1 cellular context compared by ENCODE assay signal in the genomic region with DNA sequence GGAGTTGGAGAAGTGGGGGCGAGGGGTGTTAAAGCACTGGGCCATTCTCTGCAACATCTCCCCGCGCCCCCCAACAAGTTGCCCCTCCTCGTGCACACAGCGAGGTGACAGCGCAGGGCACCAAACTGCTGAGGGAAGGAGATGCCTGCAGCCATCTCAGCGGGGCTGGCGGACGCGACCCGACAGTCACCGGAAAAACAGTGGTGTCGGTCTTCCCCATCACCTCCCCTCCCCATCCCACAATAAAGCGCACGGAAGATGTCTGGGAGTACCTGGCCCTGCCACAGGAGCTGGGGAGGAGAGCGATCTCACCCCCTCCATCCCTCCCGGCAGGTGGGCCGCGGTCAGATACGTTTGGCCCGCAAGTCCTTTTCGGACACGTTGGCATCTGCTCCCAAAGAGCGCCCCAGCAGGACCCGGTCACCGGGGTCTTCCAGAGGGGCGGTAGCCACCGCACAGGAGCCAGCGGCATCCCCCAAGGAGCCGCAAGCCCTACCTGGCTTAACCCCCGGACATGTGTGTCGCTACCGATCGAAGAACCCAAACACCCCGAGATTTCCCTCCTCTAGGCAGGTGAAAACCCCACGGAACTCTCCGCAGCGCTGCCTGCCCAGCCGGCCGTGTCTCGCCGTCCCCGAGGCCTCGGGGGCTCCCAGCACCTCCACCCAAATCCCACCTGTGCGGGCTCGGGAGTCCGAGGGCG.
TF ChIP-seq lines count a peak whose summit lies in the region.

No MANE protein-coding gene starts in this region.

TF ChIP-seq in GM23338, 12 proteins besides CTCF, POLR2A, EP300 and RAD21 (continued from another document):
- TF ChIP-seq, protein P1, sequence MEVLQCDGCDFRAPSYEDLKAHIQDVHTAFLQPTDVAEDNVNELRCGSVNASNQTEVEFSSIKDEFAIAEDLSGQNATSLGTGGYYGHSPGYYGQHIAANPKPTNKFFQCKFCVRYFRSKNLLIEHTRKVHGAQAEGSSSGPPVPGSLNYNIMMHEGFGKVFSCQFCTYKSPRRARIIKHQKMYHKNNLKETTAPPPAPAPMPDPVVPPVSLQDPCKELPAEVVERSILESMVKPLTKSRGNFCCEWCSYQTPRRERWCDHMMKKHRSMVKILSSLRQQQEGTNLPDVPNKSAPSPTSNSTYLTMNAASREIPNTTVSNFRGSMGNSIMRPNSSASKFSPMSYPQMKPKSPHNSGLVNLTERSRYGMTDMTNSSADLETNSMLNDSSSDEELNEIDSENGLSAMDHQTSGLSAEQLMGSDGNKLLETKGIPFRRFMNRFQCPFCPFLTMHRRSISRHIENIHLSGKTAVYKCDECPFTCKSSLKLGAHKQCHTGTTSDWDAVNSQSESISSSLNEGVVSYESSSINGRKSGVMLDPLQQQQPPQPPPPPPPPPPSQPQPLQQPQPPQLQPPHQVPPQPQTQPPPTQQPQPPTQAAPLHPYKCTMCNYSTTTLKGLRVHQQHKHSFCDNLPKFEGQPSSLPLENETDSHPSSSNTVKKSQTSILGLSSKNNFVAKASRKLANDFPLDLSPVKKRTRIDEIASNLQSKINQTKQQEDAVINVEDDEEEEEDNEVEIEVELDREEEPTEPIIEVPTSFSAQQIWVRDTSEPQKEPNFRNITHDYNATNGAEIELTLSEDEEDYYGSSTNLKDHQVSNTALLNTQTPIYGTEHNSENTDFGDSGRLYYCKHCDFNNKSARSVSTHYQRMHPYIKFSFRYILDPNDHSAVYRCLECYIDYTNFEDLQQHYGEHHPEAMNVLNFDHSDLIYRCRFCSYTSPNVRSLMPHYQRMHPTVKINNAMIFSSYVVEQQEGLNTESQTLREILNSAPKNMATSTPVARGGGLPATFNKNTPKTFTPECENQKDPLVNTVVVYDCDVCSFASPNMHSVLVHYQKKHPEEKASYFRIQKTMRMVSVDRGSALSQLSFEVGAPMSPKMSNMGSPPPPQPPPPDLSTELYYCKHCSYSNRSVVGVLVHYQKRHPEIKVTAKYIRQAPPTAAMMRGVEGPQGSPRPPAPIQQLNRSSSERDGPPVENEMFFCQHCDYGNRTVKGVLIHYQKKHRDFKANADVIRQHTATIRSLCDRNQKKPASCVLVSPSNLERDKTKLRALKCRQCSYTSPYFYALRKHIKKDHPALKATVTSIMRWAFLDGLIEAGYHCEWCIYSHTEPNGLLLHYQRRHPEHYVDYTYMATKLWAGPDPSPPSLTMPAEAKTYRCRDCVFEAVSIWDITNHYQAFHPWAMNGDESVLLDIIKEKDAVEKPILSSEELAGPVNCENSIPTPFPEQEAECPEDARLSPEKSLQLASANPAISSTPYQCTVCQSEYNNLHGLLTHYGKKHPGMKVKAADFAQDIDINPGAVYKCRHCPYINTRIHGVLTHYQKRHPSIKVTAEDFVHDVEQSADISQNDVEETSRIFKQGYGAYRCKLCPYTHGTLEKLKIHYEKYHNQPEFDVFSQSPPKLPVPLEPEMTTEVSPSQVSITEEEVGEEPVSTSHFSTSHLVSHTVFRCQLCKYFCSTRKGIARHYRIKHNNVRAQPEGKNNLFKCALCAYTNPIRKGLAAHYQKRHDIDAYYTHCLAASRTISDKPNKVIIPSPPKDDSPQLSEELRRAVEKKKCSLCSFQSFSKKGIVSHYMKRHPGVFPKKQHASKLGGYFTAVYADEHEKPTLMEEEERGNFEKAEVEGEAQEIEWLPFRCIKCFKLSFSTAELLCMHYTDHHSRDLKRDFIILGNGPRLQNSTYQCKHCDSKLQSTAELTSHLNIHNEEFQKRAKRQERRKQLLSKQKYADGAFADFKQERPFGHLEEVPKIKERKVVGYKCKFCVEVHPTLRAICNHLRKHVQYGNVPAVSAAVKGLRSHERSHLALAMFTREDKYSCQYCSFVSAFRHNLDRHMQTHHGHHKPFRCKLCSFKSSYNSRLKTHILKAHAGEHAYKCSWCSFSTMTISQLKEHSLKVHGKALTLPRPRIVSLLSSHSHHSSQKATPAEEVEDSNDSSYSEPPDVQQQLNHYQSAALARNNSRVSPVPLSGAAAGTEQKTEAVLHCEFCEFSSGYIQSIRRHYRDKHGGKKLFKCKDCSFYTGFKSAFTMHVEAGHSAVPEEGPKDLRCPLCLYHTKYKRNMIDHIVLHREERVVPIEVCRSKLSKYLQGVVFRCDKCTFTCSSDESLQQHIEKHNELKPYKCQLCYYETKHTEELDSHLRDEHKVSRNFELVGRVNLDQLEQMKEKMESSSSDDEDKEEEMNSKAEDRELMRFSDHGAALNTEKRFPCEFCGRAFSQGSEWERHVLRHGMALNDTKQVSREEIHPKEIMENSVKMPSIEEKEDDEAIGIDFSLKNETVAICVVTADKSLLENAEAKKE (CRISPR knock-in tag; IDR thresholded peaks at IDR 0.05) = no peak
- TF ChIP-seq EZH2phosphoT487 (IDR thresholded peaks at IDR 0.05; ENCODE audit: unreplicated experiment) = no peak
- peak; percentile 58 for TF ChIP-seq EZH2 (IDR thresholded peaks at IDR 0.05; ENCODE audit: low read depth, unreplicated experiment)
